Comparison of ENCODE assay signal across 19 cellular contexts in genomic region chr9:69391946-69392345, GRCh38.
A peak's percentile ranks its signal among the peaks of the same experiment; 100 is the strongest.
DNase-seq lines count a peak whose midpoint lies in the region; ATAC-seq and TF ChIP-seq lines count a peak whose summit lies in the region.
"Had no signal": no experiment of that assay in that cellular context is flagged by ENCODE, and none has a peak within 500 bp of the region (broad histone marks: within the 10 kb centered on the region; RNA-seq: fewer than 3 reads in every experiment).

No MANE protein-coding gene starts in this region.

- no peak for TF ChIP-seq POLR2A in suprapubic skin (IDR thresholded peaks at IDR 0.05)

- H3K27ac ChIP-seq in ascending aorta = peak overlapping the region; percentile 15 to 32
- H3K27ac ChIP-seq in suprapubic skin = peak overlapping the region; percentile 38
- H3K27ac ChIP-seq: hepatocyte, skin epidermis had no signal

- H3K36me3 ChIP-seq in ascending aorta = peaks cover 0 to 4% of the 10 kb centered on the region in 2 donors
- H3K36me3 ChIP-seq in suprapubic skin = peaks cover 10% of the 10 kb centered on the region

- 58% methylated on average over 7 of the region's 7 CpGs for WGBS in suprapubic skin

- no peak overlapping the region for H3K4me3 ChIP-seq in ascending aorta
- H3K4me3 ChIP-seq in suprapubic skin = no peak overlapping the region
- H3K4me3 ChIP-seq: esophagus squamous epithelium, hepatocyte, skin epidermis had no signal

- TF ChIP-seq EP300 in suprapubic skin (IDR thresholded peaks at IDR 0.05) = no peak

- intact Hi-C loops in ascending aorta (cut with DNase I) = loop anchor here (10.0 kb wide), 1 partner anchor 347 kb away; no protein-coding TSS in a partner anchor

- H3K4me1 ChIP-seq in ascending aorta = peaks cover 5 to 16% of the 10 kb centered on the region in 2 donors
- H3K4me1 ChIP-seq in suprapubic skin = peaks cover 4% of the 10 kb centered on the region

- H3K27me3 ChIP-seq in ascending aorta (no peaks in the 10 kb centered on the region), suprapubic skin (no peaks in the 10 kb centered on the region)
- H3K27me3 ChIP-seq: esophagus squamous epithelium, hepatocyte had no signal

- DNase-seq in ascending aorta (ENCODE audit: low spot score in 2 of 2) (no peak), foreskin melanocyte (peak; percentile 90), medulla oblongata (ENCODE audit: extremely low spot score) (peak; percentile 73), suprapubic skin (ENCODE audit: low spot score in 2 of 2) (no peak), OCI-M2 (lab: John Stamatoyannopoulos, UW; ENCODE audit: unreplicated experiment) (no peak)
- DNase-seq in activated CD8-positive, alpha-beta memory T cell treated with anti-CD3 and anti-CD28 coated beads, Interleukin-2, amount 50 U/mL, for 48 hours = no peak
- DNase-seq: activated gamma-delta T cell treated with Interleukin-2 at 50 U/mL for 16 hours; AML-193; esophagus squamous epithelium; Karpas-422; kidney; NCI-H1105 treated with DMSO at 0.1 percent for 48 hours; NCI-H526; SHP77 treated with DMSO at 0.1 percent for 48 hours; stimulated activated CD4-positive, alpha-beta T cell treated with anti-CD3 and anti-CD28 coated beads, Interleukin-4, amount 100 ng/mL, for 1 hour; T-helper 1 cell had no signal

- H3K9me3 ChIP-seq in ascending aorta (no peaks in the 10 kb centered on the region), suprapubic skin (no peaks in the 10 kb centered on the region)
- H3K9me3 ChIP-seq: esophagus squamous epithelium had no signal

- TF ChIP-seq CTCF in ascending aorta (IDR thresholded peaks at IDR 0.05) (no peak), suprapubic skin (IDR thresholded peaks at IDR 0.05) (no peak)

- ATAC-seq in GM18867 (IDR thresholded peaks at IDR 0.05; ENCODE audit: unreplicated experiment) = no peak

Comparison
In these comparisons a context has a peak if more than half of its experiments do, and no peak if none do; other contexts are left out.
1. DNase-seq: peak in foreskin melanocyte (single experiment) and medulla oblongata (single experiment); none in ascending aorta (0 of 2), suprapubic skin (0 of 2), OCI-M2 (single experiment) and activated CD8-positive, alpha-beta memory T cell treated with anti-CD3 and anti-CD28 coated beads, Interleukin-2, amount 50 U/mL, for 48 hours (single experiment).